In the genomic region with DNA sequence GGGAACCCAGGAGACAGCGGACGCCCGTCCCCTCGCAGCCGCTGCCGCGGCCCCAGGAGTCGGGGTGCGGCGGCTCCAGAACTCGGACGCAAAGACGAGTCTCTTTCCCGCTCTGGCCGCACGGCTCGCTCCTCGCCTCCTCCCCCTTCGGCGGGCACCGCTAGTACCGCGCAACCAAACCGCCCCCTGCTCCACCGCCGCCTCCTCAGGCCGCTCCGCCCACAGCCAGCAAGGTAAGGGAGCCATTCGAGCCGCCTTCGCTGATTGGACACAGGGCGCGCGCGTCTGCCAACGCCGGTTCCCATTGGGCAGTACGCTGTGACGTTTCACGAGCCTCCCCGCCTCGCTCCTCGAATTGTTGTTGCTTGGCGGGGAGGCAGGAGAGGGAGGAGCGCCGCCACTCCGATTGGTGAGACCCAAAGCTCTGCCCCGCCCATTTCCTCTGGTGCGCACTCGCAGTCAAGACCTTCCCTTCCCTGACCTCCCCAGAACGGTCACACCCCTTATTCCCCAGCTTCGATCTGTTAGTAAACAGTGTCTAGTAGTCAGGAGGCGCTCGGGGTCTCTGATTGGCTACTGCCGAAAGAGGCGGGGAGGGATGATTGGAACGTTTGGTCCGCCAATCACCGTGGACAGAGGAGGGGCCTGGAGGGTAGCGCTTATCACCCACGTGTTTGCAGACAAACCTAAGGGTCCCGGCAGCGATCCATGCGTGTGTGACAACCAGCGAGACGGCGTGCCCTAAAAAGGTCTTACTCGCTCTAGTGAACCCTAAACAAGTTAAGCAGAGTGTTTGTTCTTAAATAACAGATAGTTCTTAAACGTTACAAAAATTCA, we compare ENCODE assay signal across 8 cellular contexts. TPM values are rescaled to one million over a fixed set of nuclear protein-coding genes. Genes with fewer than 3 reads are reported as not detected.
A peak's percentile ranks its signal among the peaks of the same experiment; 100 is the strongest.
DNase-seq lines count a peak whose midpoint lies in the region; ATAC-seq and TF ChIP-seq lines count a peak whose summit lies in the region.

A gene (minus strand): TSS at position 170 of the 837 bp plus-strand sequence. CDS start 207 bp downstream, outside the sequence.

- H3K4me3 ChIP-seq in GM12875 (ENCODE audit: low read depth, low read length) = peak within 1 kb of the TSS; percentile 93
- peak within 1 kb of the TSS; percentile 88 for H3K4me3 ChIP-seq in adipocyte (ENCODE audit: low read length)
- H3K4me3 ChIP-seq in cardiac muscle cell = peak within 1 kb of the TSS; percentile 90
- peak within 1 kb of the TSS; percentile 82 for H3K4me3 ChIP-seq in parathyroid adenoma (ENCODE audit: low read depth, low read length)
- H3K4me3 ChIP-seq in transverse colon = peak within 1 kb of the TSS; percentile 86 to 96 (median 94)

- in situ Hi-C loops in transverse colon (cut with MboI; ENCODE audit: low pct_ligation_motif_present in 1 of 4, low pct_unique_long_range_greater_than_20kb in 1 of 4, low sequenced_read_pairs in 3 of 4) = loop anchor here in 1 of 4 donors (25.0 kb wide), 1 partner anchor 148 kb away; no protein-coding TSS in a partner anchor

- H3K9me3 ChIP-seq in adipocyte (ENCODE audit: control insufficient read depth, low read length) (no peaks in the 10 kb centered on the region), cardiac muscle cell (ENCODE audit: low read depth) (no peaks in the 10 kb centered on the region), parathyroid adenoma (ENCODE audit: control insufficient read depth, low read length) (no peaks in the 10 kb centered on the region), transverse colon (no peaks in the 10 kb centered on the region)

- H3K9ac ChIP-seq in adipocyte (ENCODE audit: low read length) = peak within 1 kb of the TSS; percentile 79
- peak within 1 kb of the TSS; percentile 92 for H3K9ac ChIP-seq in parathyroid adenoma

- H3K36me3 ChIP-seq in adipocyte (ENCODE audit: control insufficient read depth, insufficient read depth, low read length, severe bottlenecking) (no peaks in the 10 kb centered on the region), cardiac muscle cell (no peaks in the 10 kb centered on the region), parathyroid adenoma (ENCODE audit: control insufficient read depth, insufficient read depth, low read length) (no peaks in the 10 kb centered on the region), transverse colon (no peaks in the 10 kb centered on the region)

- H3K4me1 ChIP-seq in adipocyte (ENCODE audit: control insufficient read depth, insufficient read depth, low read length) (peaks cover 4% of the 10 kb centered on the region), cardiac muscle cell (ENCODE audit: low read depth) (no peaks in the 10 kb centered on the region), parathyroid adenoma (peaks cover 4% of the 10 kb centered on the region), transverse colon (peaks cover 0 to 46% (median 19%) of the 10 kb centered on the region in 4 donors)

- H3K79me2 ChIP-seq in parathyroid adenoma = no peaks in the 10 kb centered on the region

- ATAC-seq in HG02798 (IDR thresholded peaks at IDR 0.05; ENCODE audit: poor library complexity, unreplicated experiment) = peak; percentile 89

- intact Hi-C loops in transverse colon (cut with DNase I; ENCODE audit: low total_unique reads) = loop anchor here (2.0 to 10.0 kb wide), 3 partner anchors 54 to 156 kb away; a partner anchor contains a TSS

- peak within 1 kb of the TSS; percentile 95 for H3K27ac ChIP-seq in cardiac muscle cell
- H3K27ac ChIP-seq in parathyroid adenoma = peak within 1 kb of the TSS; percentile 97
- peak within 1 kb of the TSS; percentile 97 to 100 (median 99) for H3K27ac ChIP-seq in transverse colon

- H3K4me2 ChIP-seq in parathyroid adenoma (ENCODE audit: low read length) = peak within 1 kb of the TSS; percentile 89

- H2AFZ ChIP-seq in parathyroid adenoma = peak within 1 kb of the TSS; percentile 96

- 0 to 1% methylated on average over 1 to 57 of the region's 69 CpGs for WGBS in transverse colon (ENCODE audit: low coverage in 1 of 2), 2 donors

- no peaks in the 10 kb centered on the region for H3K27me3 ChIP-seq in adipocyte (replicated peaks; ENCODE audit: control insufficient read depth, insufficient read depth, low read length)
- H3K27me3 ChIP-seq in cardiac muscle cell = no peaks in the 10 kb centered on the region
- H3K27me3 ChIP-seq in parathyroid adenoma (ENCODE audit: control insufficient read depth, insufficient read depth, low read length) = no peaks in the 10 kb centered on the region
- H3K27me3 ChIP-seq in transverse colon = no peaks in the 10 kb centered on the region

- TF ChIP-seq CTCF in GM12875 (IDR thresholded peaks at IDR 0.05; ENCODE audit: borderline replicate concordance, insufficient read depth, low read depth, low read length) = no peak
- TF ChIP-seq CTCF in cardiac muscle cell (IDR thresholded peaks at IDR 0.05; ENCODE audit: low read depth, low read length) = no peak
- TF ChIP-seq CTCF in parathyroid adenoma (IDR thresholded peaks at IDR 0.05) = peak; percentile 23
- TF ChIP-seq CTCF in transverse colon (IDR thresholded peaks at IDR 0.05) = peak in 2 of 5 experiments; percentile 61 to 74

- TF ChIP-seq POLR2A in transverse colon (IDR thresholded peaks at IDR 0.05) = peak; percentile 92

- TF ChIP-seq EP300 in transverse colon (IDR thresholded peaks at IDR 0.05; ENCODE audit: low read depth) = no peak

- peak; percentile 100 for DNase-seq in NCI-H1436 (lab: John Stamatoyannopoulos, UW)
- peak; percentile 100 for DNase-seq in T follicular helper cell (ENCODE audit: low read depth)
- peak; percentile 100 for DNase-seq in adipocyte (ENCODE audit: low read depth)
- DNase-seq in cardiac muscle cell (ENCODE audit: low read depth in 1 of 2, low spot score in 1 of 2) = peak; percentile 100
- DNase-seq in transverse colon = peak; percentile 100

RNA-seq across cellular contexts. Expression of the gene that starts here (rescaled TPM):
- 5.0 and 10.9 TPM in 2 replicates for total RNA-seq in cardiac muscle cell
- polyA plus RNA-seq in cardiac muscle cell = 3.3 and 11.5 TPM in 2 replicates
- total RNA-seq in transverse colon = 10 to 100 TPM in 3 of 4 donors, 1 to 10 TPM in 1; 7.5 to 32.8 (median 28.0) TPM

Comparison
In these comparisons a context has a peak if more than half of its experiments do, and no peak if none do; other contexts are left out.
1. Peak in every context shown above with its lines: DNase-seq, ATAC-seq, H3K4me3 ChIP-seq and H3K27ac ChIP-seq.